Comparison of ENCODE assay signal across 8 cellular contexts in genomic region chr1:238252033-238252802, GRCh38.
DNase-seq lines count a peak whose midpoint lies in the region; ATAC-seq and TF ChIP-seq lines count a peak whose summit lies in the region.

No MANE protein-coding gene starts in this region.

- TF ChIP-seq CTCF in OCI-LY1 (IDR thresholded peaks at IDR 0.05; ENCODE audit: low read length), result peak; percentile 68
- peak; percentile 72 to 74 for TF ChIP-seq CTCF in brain (conservative IDR thresholded peaks at IDR 0.05)

- peak; percentile 28 for DNase-seq in activated naive CD4-positive, alpha-beta T cell treated with anti-CD3 and anti-CD28 coated beads, Interleukin-2, amount 10 ng/mL, durations not matched to agents 7 days and 5 days
- DNase-seq in activated naive CD4-positive, alpha-beta T cell treated with Interleukin-2 at 50 U/mL for 16 hours, result no peak
- DNase-seq in left lobe of liver (ENCODE audit: low spot score) (peak; percentile 67), stromal cell of bone marrow (ENCODE audit: low read depth) (peak; percentile 48), GF-D8 (lab: John Stamatoyannopoulos, UW) (no peak)

- H3K4me1 Mint-ChIP-seq in activated naive CD4-positive, alpha-beta T cell treated with anti-CD3 and anti-CD28 coated beads, Interleukin-2, amount 10 ng/mL, durations not matched to agents 7 days and 5 days, result no peaks in the 10 kb centered on the region
- peaks cover 19% of the 10 kb centered on the region for H3K4me1 Mint-ChIP-seq in brain

- no peaks in the 10 kb centered on the region for H3K36me3 ChIP-seq in OCI-LY1 (ENCODE audit: insufficient read depth, low read length)

- no peak overlapping the region for H3K4me3 Mint-ChIP-seq in activated naive CD4-positive, alpha-beta T cell treated with anti-CD3 and anti-CD28 coated beads, Interleukin-2, amount 10 ng/mL, durations not matched to agents 7 days and 5 days
- no peak overlapping the region for H3K4me3 Mint-ChIP-seq in brain

- no peaks in the 10 kb centered on the region for H3K27me3 ChIP-seq in OCI-LY1 (ENCODE audit: insufficient read depth, low read length)

- no peak overlapping the region for H3K9ac ChIP-seq in OCI-LY1 (ENCODE audit: low read length)

- no peaks in the 10 kb centered on the region for H4K20me1 ChIP-seq in OCI-LY1 (ENCODE audit: insufficient read depth, low read length)

- H2AFZ ChIP-seq in OCI-LY1 (ENCODE audit: low read length), result no peak overlapping the region

- no peaks in the 10 kb centered on the region for H3K36me3 Mint-ChIP-seq in activated naive CD4-positive, alpha-beta T cell treated with anti-CD3 and anti-CD28 coated beads, Interleukin-2, amount 10 ng/mL, durations not matched to agents 7 days and 5 days
- H3K36me3 Mint-ChIP-seq in brain, result no peaks in the 10 kb centered on the region

- H3K4me3 ChIP-seq in OCI-LY1 (ENCODE audit: low read depth, low read length, poor library complexity, severe bottlenecking), result no peak overlapping the region

- no peak overlapping the region for H3K27ac Mint-ChIP-seq in activated naive CD4-positive, alpha-beta T cell treated with anti-CD3 and anti-CD28 coated beads, Interleukin-2, amount 10 ng/mL, durations not matched to agents 7 days and 5 days
- peak overlapping the region in 1 of 5 experiments; percentile 2 for H3K27ac Mint-ChIP-seq in brain

- H3K27ac ChIP-seq in OCI-LY1 (ENCODE audit: low read depth, low read length, poor library complexity, severe bottlenecking), result no peak overlapping the region

- H3K79me2 ChIP-seq in OCI-LY1 (ENCODE audit: insufficient read depth, low read length), result no peaks in the 10 kb centered on the region

- CTCF ChIA-PET in activated naive CD4-positive, alpha-beta T cell treated with anti-CD3 and anti-CD28 coated beads, Interleukin-2, amount 10 ng/mL, durations not matched to agents 7 days and 5 days (lab: Charles Lee), result no interaction called here

- no peaks in the 10 kb centered on the region for H3K9me3 Mint-ChIP-seq in activated naive CD4-positive, alpha-beta T cell treated with anti-CD3 and anti-CD28 coated beads, Interleukin-2, amount 10 ng/mL, durations not matched to agents 7 days and 5 days
- H3K9me3 Mint-ChIP-seq in brain, result peaks cover 0 to 3% (median 0%) of the 10 kb centered on the region in 5 experiments

- no peaks in the 10 kb centered on the region for H3K9me2 ChIP-seq in OCI-LY1 (ENCODE audit: low read depth, low read length)

- H3F3A ChIP-seq in OCI-LY1 (ENCODE audit: insufficient read depth, low read length), result no peaks in the 10 kb centered on the region

- H3K4me2 ChIP-seq in OCI-LY1 (ENCODE audit: low read length), result no peak overlapping the region

- ATAC-seq in HG02852 (IDR thresholded peaks at IDR 0.05; ENCODE audit: unreplicated experiment), result peak; percentile 79
- peak; percentile 100 for ATAC-seq in left lobe of liver

- H3K27me3 Mint-ChIP-seq in activated naive CD4-positive, alpha-beta T cell treated with anti-CD3 and anti-CD28 coated beads, Interleukin-2, amount 10 ng/mL, durations not matched to agents 7 days and 5 days, result no peaks in the 10 kb centered on the region
- peaks cover 5% of the 10 kb centered on the region for H3K27me3 Mint-ChIP-seq in brain

- H3K9me3 ChIP-seq in OCI-LY1 (ENCODE audit: low read length), result no peaks in the 10 kb centered on the region

- H3K4me1 ChIP-seq in OCI-LY1 (ENCODE audit: insufficient read depth, low read length, severe bottlenecking), result no peaks in the 10 kb centered on the region

Comparison
In these comparisons a context has a peak if more than half of its experiments do, and no peak if none do; other contexts are left out.
1. DNase-seq: peak in activated naive CD4-positive, alpha-beta T cell treated with anti-CD3 and anti-CD28 coated beads, Interleukin-2, amount 10 ng/mL, durations not matched to agents 7 days and 5 days (single experiment), left lobe of liver (single experiment) and stromal cell of bone marrow (single experiment); none in activated naive CD4-positive, alpha-beta T cell treated with Interleukin-2 at 50 U/mL for 16 hours (single experiment) and GF-D8 (single experiment).